In genomic region chr18:24189007-24189528, GRCh38 we compare ENCODE assay signal across 12 cellular contexts. TPM values are rescaled to one million over a fixed set of nuclear protein-coding genes. Genes with fewer than 3 reads are reported as not detected.
DNase-seq lines count a peak whose midpoint lies in the region; ATAC-seq and TF ChIP-seq lines count a peak whose summit lies in the region.
"Had no signal": no experiment of that assay in that cellular context is flagged by ENCODE, and none has a peak within 500 bp of the region (broad histone marks: within the 10 kb centered on the region; RNA-seq: fewer than 3 reads in every experiment).

No MANE protein-coding gene starts in this region.

- H3K4me3 ChIP-seq in fibroblast of the aortic adventitia (ENCODE audit: low read depth, low read length), result no peak overlapping the region

- peak; percentile 30 for DNase-seq in GM10266 (ENCODE audit: extremely low spot score)
- DNase-seq in GM20000 (ENCODE audit: low spot score), result peak; percentile 47
- DNase-seq in fibroblast of the aortic adventitia (ENCODE audit: low read depth), result peak; percentile 35
- DNase-seq in RPMI8226, result no peak
- DNase-seq in central memory CD4-positive, alpha-beta T cell, result no peak
- no peak for DNase-seq in activated CD4-positive, CD25-positive, alpha-beta regulatory T cell (lab: John Stamatoyannopoulos, UW)
- DNase-seq in activated T-cell treated with anti-CD3 and anti-CD28 coated beads, Interleukin-2, amount 50 U/mL, for 4 hours, result no peak
- DNase-seq: AML-193, NCI-H1436 had no signal

- H3K4me1 Mint-ChIP-seq in activated T-cell treated with anti-CD3 and anti-CD28 coated beads, Interleukin-2, amount 50 U/mL, for 4 hours (ENCODE audit: low read depth), result no peaks in the 10 kb centered on the region

- peaks cover 6% of the 10 kb centered on the region for H3K27me3 Mint-ChIP-seq in activated T-cell treated with anti-CD3 and anti-CD28 coated beads, Interleukin-2, amount 50 U/mL, for 4 hours (ENCODE audit: low read depth)

- ATAC-seq in HG03103 (IDR thresholded peaks at IDR 0.05; ENCODE audit: low read depth, unreplicated experiment), result peak; percentile 75
- ATAC-seq in activated T-cell treated with anti-CD3 and anti-CD28 coated beads, Interleukin-2, amount 50 U/mL, for 4 hours, result no peak

- no peak for TF ChIP-seq CTCF in GM10266 (IDR thresholded peaks at IDR 0.05; ENCODE audit: control insufficient read depth, insufficient read depth, low read depth, missing control alignments)
- TF ChIP-seq CTCF in GM20000 (IDR thresholded peaks at IDR 0.05; ENCODE audit: extremely low read depth, missing control alignments), result no peak
- no peak for TF ChIP-seq CTCF in fibroblast of the aortic adventitia (IDR thresholded peaks at IDR 0.05; ENCODE audit: insufficient read depth, low read length)

- H3K9me3 Mint-ChIP-seq in activated T-cell treated with anti-CD3 and anti-CD28 coated beads, Interleukin-2, amount 50 U/mL, for 4 hours, result no peaks in the 10 kb centered on the region
- H3K9me3 Mint-ChIP-seq: neural crest cell had no signal

- H3K36me3 Mint-ChIP-seq in activated T-cell treated with anti-CD3 and anti-CD28 coated beads, Interleukin-2, amount 50 U/mL, for 4 hours (ENCODE audit: insufficient read depth), result no peaks in the 10 kb centered on the region
- H3K36me3 Mint-ChIP-seq: activated naive CD8-positive, alpha-beta T cell had no signal

- H3K4me3 Mint-ChIP-seq in activated T-cell treated with anti-CD3 and anti-CD28 coated beads, Interleukin-2, amount 50 U/mL, for 4 hours, result no peak overlapping the region
- H3K4me3 Mint-ChIP-seq: activated naive CD8-positive, alpha-beta T cell; neural crest cell had no signal

RNA-seq across cellular contexts. Expression of gene CABYR, which starts 50.2 kb away (rescaled TPM):
- 4.6 and 7.3 TPM in 2 replicates for total RNA-seq in fibroblast of the aortic adventitia (ENCODE audit: low replicate concordance)
- total RNA-seq in activated T-cell treated with anti-CD3 and anti-CD28 coated beads, Interleukin-2, amount 50 U/mL, for 4 hours, result under 1 TPM in 2 of 3 donors, not detected in 1; 0.37 to 0.98 TPM

Comparison
In these comparisons a context has a peak if more than half of its experiments do, and no peak if none do; other contexts are left out.
1. DNase-seq: peak in GM10266 (single experiment), GM20000 (single experiment) and fibroblast of the aortic adventitia (single experiment); none in RPMI8226 (single experiment), central memory CD4-positive, alpha-beta T cell (single experiment), activated CD4-positive, CD25-positive, alpha-beta regulatory T cell (0 of 4) and activated T-cell treated with anti-CD3 and anti-CD28 coated beads, Interleukin-2, amount 50 U/mL, for 4 hours (single experiment).